1 cellular context compared by ENCODE assay signal in genomic region chr6:35727935-35728662, GRCh38.
TF ChIP-seq lines count a peak whose summit lies in the region.

No MANE protein-coding gene starts in this region.

TF ChIP-seq in H1, 55 proteins besides CTCF, POLR2A, EP300 and RAD21:
- TF ChIP-seq RNF2 (IDR thresholded peaks at IDR 0.05; ENCODE audit: borderline replicate concordance, low read depth, low read length, missing control alignments, poor library complexity, severe bottlenecking) (no peak), BACH1 (IDR thresholded peaks at IDR 0.05; ENCODE audit: low read length) (peak; percentile 74), MAX (IDR thresholded peaks at IDR 0.05) (peak; percentile 84), BRCA1 (IDR thresholded peaks at IDR 0.05; ENCODE audit: low read depth, low read length) (no peak), CHD1 (IDR thresholded peaks at IDR 0.05; ENCODE audit: low read depth, low read length) (no peak), PHF8 (conservative IDR thresholded peaks at IDR 0.05; ENCODE audit: low read depth, low read length) (no peak; the same call in 1 of the 2 replicates), KDM4A (IDR thresholded peaks at IDR 0.05; ENCODE audit: low read depth, low read length, severe bottlenecking) (no peak), CTBP2 (IDR thresholded peaks at IDR 0.05; ENCODE audit: borderline replicate concordance, insufficient read depth, insufficient read length, low read length) (peak; percentile 3), GABPA (IDR thresholded peaks at IDR 0.05; ENCODE audit: borderline replicate concordance, insufficient read depth, low read length) (no peak), SAP30 (IDR thresholded peaks at IDR 0.05; ENCODE audit: insufficient read depth, insufficient replicate concordance, low read length) (no peak), BCL11A (IDR thresholded peaks at IDR 0.05; ENCODE audit: low read depth in 2 of 2, low read length in 2 of 2) (no peak), KDM1A (IDR thresholded peaks at IDR 0.05; ENCODE audit: borderline replicate concordance, low read length) (no peak), SRF (IDR thresholded peaks at IDR 0.05; ENCODE audit: low read depth, low read length) (no peak), RBBP5 (IDR thresholded peaks at IDR 0.05; ENCODE audit: borderline replicate concordance, low read depth, low read length) (peak; percentile 73; the same call in 1 of the 2 replicates), SP2 (IDR thresholded peaks at IDR 0.05; ENCODE audit: low read length) (no peak), POLR2AphosphoS5 (IDR thresholded peaks at IDR 0.05; ENCODE audit: low read depth, low read length) (peak; percentile 59; the same call in 1 of the 2 replicates), ZNF274 (IDR thresholded peaks at IDR 0.05; ENCODE audit: borderline replicate concordance, extremely low read depth, low read length) (no peak), CREB1 (IDR thresholded peaks at IDR 0.05) (no peak), ASH2L (IDR thresholded peaks at IDR 0.05; ENCODE audit: low read length) (peak; percentile 48), POU5F1 (IDR thresholded peaks at IDR 0.05; ENCODE audit: low read depth, low read length) (no peak), SUZ12 (IDR thresholded peaks at IDR 0.05; ENCODE audit: low read length) (no peak), E2F6 (IDR thresholded peaks at IDR 0.05) (peak; percentile 44), TAF7 (optimal IDR thresholded peaks at IDR 0.05; ENCODE audit: borderline replicate concordance, low read depth, low read length) (no peak), EGR1 (IDR thresholded peaks at IDR 0.05; ENCODE audit: borderline replicate concordance, low read depth, low read length) (no peak), MAFK (IDR thresholded peaks at IDR 0.05; ENCODE audit: low read depth, low read length) (peak; percentile 58; the same call in 1 of the 2 replicates), KDM5A (IDR thresholded peaks at IDR 0.05; ENCODE audit: low read length) (no peak), CBX5 (IDR thresholded peaks at IDR 0.05; ENCODE audit: low read depth, low read length) (no peak), TEAD4 (IDR thresholded peaks at IDR 0.05; ENCODE audit: low read depth, low read length) (no peak), TAF1 (IDR thresholded peaks at IDR 0.05; ENCODE audit: low read depth, low read length) (no peak), SP4 (IDR thresholded peaks at IDR 0.05; ENCODE audit: low read length) (0 out of 2 replicates have a peak, but pooled peaks have one; percentile 25), YY1 (IDR thresholded peaks at IDR 0.05; ENCODE audit: low read depth, low read length) (no peak), FOSL1 (IDR thresholded peaks at IDR 0.05; ENCODE audit: insufficient read depth, low read depth, low read length) (no peak), USF2 (IDR thresholded peaks at IDR 0.05; ENCODE audit: low read length) (no peak), TCF12 (IDR thresholded peaks at IDR 0.05; ENCODE audit: low read depth, low read length) (no peak), RXRA (IDR thresholded peaks at IDR 0.05; ENCODE audit: insufficient read depth, low read depth, low read length) (no peak)
